Comparison of ENCODE assay signal across 11 cellular contexts in genomic region chrY:19570999-19571398, GRCh38.
DNase-seq lines count a peak whose midpoint lies in the region; ATAC-seq and TF ChIP-seq lines count a peak whose summit lies in the region.
"Had no signal": no experiment of that assay in that cellular context is flagged by ENCODE, and none has a peak within 500 bp of the region (broad histone marks: within the 10 kb centered on the region; RNA-seq: fewer than 3 reads in every experiment).

No MANE protein-coding gene starts in this region.

- no CpG with 5 or more reads among the region's 2 CpGs for WGBS in esophagus muscularis mucosa

- H3K27ac ChIP-seq in esophagus muscularis mucosa (replicated peaks in 1 of 4): no peak overlapping the region

- TF ChIP-seq EP300 in esophagus muscularis mucosa (IDR thresholded peaks at IDR 0.05): no peak

- ATAC-seq in GM19025 (IDR thresholded peaks at IDR 0.05; ENCODE audit: low read depth, unreplicated experiment) (peak; percentile 37), GM21619 (IDR thresholded peaks at IDR 0.05; ENCODE audit: unreplicated experiment) (peak; percentile 45), HG03565 (IDR thresholded peaks at IDR 0.05; ENCODE audit: unreplicated experiment) (peak; percentile 49), HG03095 (IDR thresholded peaks at IDR 0.05; ENCODE audit: unreplicated experiment) (no peak)

- no peak for TF ChIP-seq POLR2A in esophagus muscularis mucosa (IDR thresholded peaks at IDR 0.05; ENCODE audit: low read depth)

- POLR2A ChIA-PET in GM10248 (lab: Yijun Ruan, JAX): no interaction called here

- TF ChIP-seq CTCF in epithelial cell of proximal tubule (conservative IDR thresholded peaks at IDR 0.05; ENCODE audit: low read depth, low read length): no peak
- no peak for TF ChIP-seq CTCF in GM10248 (IDR thresholded peaks at IDR 0.05; ENCODE audit: control extremely low read depth, extremely low read depth, low read depth, missing control alignments)
- TF ChIP-seq CTCF in esophagus muscularis mucosa (IDR thresholded peaks at IDR 0.05): no peak

- DNase-seq in epithelial cell of proximal tubule (ENCODE audit: low read depth) (no peak), GM10248 (ENCODE audit: extremely low spot score) (no peak), esophagus muscularis mucosa (ENCODE audit: extremely low spot score) (no peak)
- DNase-seq: activated CD4-positive, alpha-beta T cell treated with anti-CD3 and anti-CD28 coated beads, Interleukin-2, amount 50 U/mL, for 1 hour; dermis blood vessel endothelial cell; NCI-H446; SIG-M5 had no signal

- H3K4me3 ChIP-seq in epithelial cell of proximal tubule (ENCODE audit: low read depth, low read length) (peak overlapping the region; percentile 8), esophagus muscularis mucosa (no peak overlapping the region)

- no peaks in the 10 kb centered on the region for H3K27me3 ChIP-seq in esophagus muscularis mucosa

- intact Hi-C loops in esophagus muscularis mucosa (cut with DNase I): no loop called here

- CTCF ChIA-PET in GM10248 (lab: Yijun Ruan, JAX): no interaction called here

- H3K36me3 ChIP-seq in esophagus muscularis mucosa: no peaks in the 10 kb centered on the region

- H3K4me1 ChIP-seq in esophagus muscularis mucosa: peaks cover 0 to 18% (median 2%) of the 10 kb centered on the region in 4 donors

- no peaks in the 10 kb centered on the region for H3K9me3 ChIP-seq in esophagus muscularis mucosa
